Comparison of ENCODE assay signal across 9 cellular contexts in the genomic region with DNA sequence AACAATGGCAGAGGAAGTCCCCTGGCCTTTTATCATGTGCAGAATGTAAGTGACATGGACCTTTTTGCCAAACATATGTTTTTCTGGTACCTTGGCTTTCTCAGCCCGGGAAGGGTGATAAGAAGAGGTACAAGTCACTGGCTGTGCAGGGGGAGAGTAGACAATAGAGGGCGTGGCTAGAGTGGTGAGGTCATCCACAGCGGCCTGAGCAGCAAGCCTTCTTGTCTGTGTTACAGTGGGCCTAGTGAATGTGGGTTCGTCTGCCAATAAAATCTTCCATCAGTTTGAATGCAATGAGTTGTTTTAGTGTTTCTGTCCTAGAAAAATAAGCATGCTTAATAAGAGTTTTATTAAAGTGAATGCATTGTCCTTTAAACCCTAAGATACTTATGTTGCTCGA. TPM values are rescaled to one million over a fixed set of nuclear protein-coding genes. Genes with fewer than 3 reads are reported as not detected.
DNase-seq lines count a peak whose midpoint lies in the region; ATAC-seq and TF ChIP-seq lines count a peak whose summit lies in the region.
"Had no signal": no experiment of that assay in that cellular context is flagged by ENCODE, and none has a peak within 500 bp of the region (broad histone marks: within the 10 kb centered on the region; RNA-seq: fewer than 3 reads in every experiment).

No MANE protein-coding gene starts in this region.

- in situ Hi-C loops in mammary epithelial cell (cut with MboI; ENCODE audit: low sequenced_read_pairs in 2 of 2) = no loop called here

- no peaks in the 10 kb centered on the region for H4K20me1 ChIP-seq in mammary epithelial cell (ENCODE audit: insufficient read depth, low read length)

- intact Hi-C loops in MCF 10A (cut with micrococcal nuclease) = loop anchor here (2.0 kb wide), 2 partner anchors 129 to 389 kb away; a partner anchor contains a TSS
- intact Hi-C loops in breast epithelium (cut with DNase I; ENCODE audit: low total_unique reads) = no loop called here
- intact Hi-C loops in mammary epithelial cell (cut with micrococcal nuclease) = loop anchor here (2.0 to 10.0 kb wide), 2 partner anchors 305 to 389 kb away; a partner anchor contains a TSS

- WGBS in mammary epithelial cell (ENCODE audit: low coverage, missing lambda C conversion rate) = 45% methylated on average over 4 of the region's 5 CpGs

- H3K27me3 Mint-ChIP-seq in MCF 10A (ENCODE audit: insufficient read depth, unreplicated experiment) = no peaks in the 10 kb centered on the region
- no peaks in the 10 kb centered on the region for H3K27me3 Mint-ChIP-seq in activated T-helper 17 cell treated with anti-CD3 and anti-CD28 coated beads, Interleukin-2, amount 50 U/mL, for 72 hours

- DNase-seq in MCF 10A (ENCODE audit: unreplicated experiment) (peak; percentile 31), breast epithelium (ENCODE audit: low spot score in 2 of 2) (no peak), mammary epithelial cell (peak; percentile 48), iris pigment epithelial cell (ENCODE audit: low read depth) (peak; percentile 83), DMS114 treated with DMSO at 0.1 percent for 48 hours (lab: John Stamatoyannopoulos, UW; ENCODE audit: unreplicated experiment) (no peak), GM19238 (ENCODE audit: insufficient read length, low spot score) (no peak), NCI-H1694 (lab: John Stamatoyannopoulos, UW) (no peak)
- DNase-seq: effector memory CD4-positive, alpha-beta T cell had no signal

- peaks cover 64% of the 10 kb centered on the region for H3K36me3 Mint-ChIP-seq in MCF 10A (ENCODE audit: insufficient read depth, unreplicated experiment)
- H3K36me3 Mint-ChIP-seq in activated T-helper 17 cell treated with anti-CD3 and anti-CD28 coated beads, Interleukin-2, amount 50 U/mL, for 72 hours (ENCODE audit: low read depth) = peaks cover 81% of the 10 kb centered on the region

- H3K27ac Mint-ChIP-seq in MCF 10A (ENCODE audit: low read depth, unreplicated experiment) = no peak overlapping the region
- no peak overlapping the region for H3K27ac Mint-ChIP-seq in activated T-helper 17 cell treated with anti-CD3 and anti-CD28 coated beads, Interleukin-2, amount 50 U/mL, for 72 hours

- no peaks in the 10 kb centered on the region for H3K27me3 ChIP-seq in breast epithelium
- H3K27me3 ChIP-seq in mammary epithelial cell (ENCODE audit: insufficient read depth, low read length) = no peaks in the 10 kb centered on the region

- POLR2A ChIA-PET in MCF 10A (lab: Yijun Ruan, JAX) = interaction anchor here (0.6 to 2.6 kb wide), 2 partner anchors 130 to 586 kb away, joined by 3 to 10 read pairs; a partner anchor contains a TSS

- H3K4me3 Mint-ChIP-seq in MCF 10A (ENCODE audit: unreplicated experiment) = no peak overlapping the region
- H3K4me3 Mint-ChIP-seq in activated T-helper 17 cell treated with anti-CD3 and anti-CD28 coated beads, Interleukin-2, amount 50 U/mL, for 72 hours = no peak overlapping the region

- no peak overlapping the region for H3K4me2 ChIP-seq in mammary epithelial cell (ENCODE audit: insufficient read depth, low read depth, low read length)

- dilution Hi-C loops in mammary epithelial cell (cut with HindIII; ENCODE audit: low sequenced_read_pairs) = loop anchor here (5.0 kb wide), 2 partner anchors 63 to 87 kb away; no protein-coding TSS in a partner anchor

- H3K9me3 ChIP-seq in breast epithelium = no peaks in the 10 kb centered on the region
- no peaks in the 10 kb centered on the region for H3K9me3 ChIP-seq in mammary epithelial cell (replicated peaks; ENCODE audit: insufficient read depth, low read length)

- H3K36me3 ChIP-seq in breast epithelium (peaks cover 7% of the 10 kb centered on the region), mammary epithelial cell (ENCODE audit: insufficient read depth, low read length) (peaks cover 5% of the 10 kb centered on the region)

- H2AFZ ChIP-seq in mammary epithelial cell (ENCODE audit: low read depth, low read length) = no peak overlapping the region

- H3K4me1 ChIP-seq in breast epithelium (no peaks in the 10 kb centered on the region), mammary epithelial cell (ENCODE audit: insufficient read depth, low read length) (no peaks in the 10 kb centered on the region)

- BruUV-seq in MCF 10A (replicated peaks; lab: Mats Ljungman, UMichigan) = no TSS peak
- BruUV-seq in mammary epithelial cell (replicated peaks; lab: Mats Ljungman, UMichigan) = no TSS peak

- H3K4me3 ChIP-seq in breast epithelium = no peak overlapping the region
- H3K4me3 ChIP-seq in mammary epithelial cell (replicated peaks in 1 of 3; ENCODE audit: insufficient read depth in 1 of 3, low read depth in 2 of 3, low read length in 3 of 3) = no peak overlapping the region

- no peak for TF ChIP-seq POLR2A in breast epithelium (IDR thresholded peaks at IDR 0.05)

- no peaks in the 10 kb centered on the region for H3K9me3 Mint-ChIP-seq in MCF 10A (ENCODE audit: unreplicated experiment)
- no peaks in the 10 kb centered on the region for H3K9me3 Mint-ChIP-seq in activated T-helper 17 cell treated with anti-CD3 and anti-CD28 coated beads, Interleukin-2, amount 50 U/mL, for 72 hours

- H3K79me2 ChIP-seq in mammary epithelial cell (ENCODE audit: insufficient read depth, low read length) = no peaks in the 10 kb centered on the region

- no peak overlapping the region for H3K27ac ChIP-seq in breast epithelium
- H3K27ac ChIP-seq in mammary epithelial cell (ENCODE audit: insufficient read depth, low read depth, low read length) = no peak overlapping the region

- ATAC-seq in activated T-helper 17 cell treated with anti-CD3 and anti-CD28 coated beads, Interleukin-2, amount 50 U/mL, for 72 hours (replicated peaks) = no peak

- H3K4me1 Mint-ChIP-seq in MCF 10A (ENCODE audit: insufficient read depth, unreplicated experiment) = peaks cover 8% of the 10 kb centered on the region
- H3K4me1 Mint-ChIP-seq in activated T-helper 17 cell treated with anti-CD3 and anti-CD28 coated beads, Interleukin-2, amount 50 U/mL, for 72 hours = no peaks in the 10 kb centered on the region

- TF ChIP-seq CTCF in MCF 10A (IDR thresholded peaks at IDR 0.05; ENCODE audit: unreplicated experiment) (no peak), breast epithelium (IDR thresholded peaks at IDR 0.05) (no peak), mammary epithelial cell (conservative IDR thresholded peaks at IDR 0.05 in 1 of 2, IDR thresholded peaks at IDR 0.05 in 1 of 2; ENCODE audit: extremely low read depth in 1 of 2, insufficient read depth in 1 of 2, low read depth in 1 of 2, low read length in 2 of 2) (no peak)

- CTCF ChIA-PET in MCF 10A (lab: Yijun Ruan, JAX) (interaction anchor here (0.8 kb wide), 1 partner anchor 131 kb away, joined by 3 read pairs; no protein-coding TSS in a partner anchor), mammary epithelial cell (lab: Charles Lee; ENCODE audit: low non-redundant PET) (no interaction called here)

- no peak overlapping the region for H3K9ac ChIP-seq in mammary epithelial cell (ENCODE audit: insufficient read depth, low read length)

RNA-seq across cellular contexts. Expression of a gene that starts 59.0 kb away (rescaled TPM):
- total RNA-seq in MCF 10A (2022) (56.4 and 70.6 TPM in 2 replicates), breast epithelium (100 to 1,000 TPM in 2 of 3 donors, 10 to 100 TPM in 1; 85.6 to 211 (median 101) TPM), mammary epithelial cell (100 to 1,000 TPM in 1 of 2 donors, 10 to 100 TPM in 1; 99.0 to 144 TPM)
- polyA plus RNA-seq in mammary epithelial cell = 63.1 TPM
- 184 TPM for polyA minus RNA-seq in mammary epithelial cell
- 10 to 100 TPM; 24.8 to 86.0 TPM for total RNA-seq in activated T-helper 17 cell treated with anti-CD3 and anti-CD28 coated beads, Interleukin-2, amount 50 U/mL, for 72 hours

Comparison
In these comparisons a context has a peak if more than half of its experiments do, and no peak if none do; other contexts are left out.
1. DNase-seq: peak in MCF 10A (single experiment), mammary epithelial cell (single experiment) and iris pigment epithelial cell (single experiment); none in breast epithelium (0 of 2), DMS114 treated with DMSO at 0.1 percent for 48 hours (single experiment), GM19238 (single experiment) and NCI-H1694 (single experiment).